In genomic region chr1:231023150-231023549, GRCh38 we compare ENCODE assay signal across 28 cellular contexts.
"Had no signal": no experiment of that assay in that cellular context is flagged by ENCODE, and none has a peak within 500 bp of the region (broad histone marks: within the 10 kb centered on the region; RNA-seq: fewer than 3 reads in every experiment).

No MANE protein-coding gene starts in this region.

- H3K27ac Mint-ChIP-seq: activated CD4-positive, alpha-beta memory T cell treated with anti-CD3 and anti-CD28 coated beads, Interleukin-2, amount 10 ng/mL, durations not matched to agents 7 days and 5 days; activated CD4-positive, alpha-beta T cell treated with anti-CD3 and anti-CD28 coated beads, Interleukin-2, amount 10 ng/mL, durations not matched to agents 7 days and 5 days; activated naive CD4-positive, alpha-beta T cell treated with anti-CD3 and anti-CD28 coated beads for 36 hours; activated naive CD4-positive, alpha-beta T cell treated with anti-CD3 and anti-CD28 coated beads, Interleukin-2, amount 50 U/mL, for 24 hours; activated naive CD8-positive, alpha-beta T cell treated with anti-CD3 and anti-CD28 coated beads for 36 hours; activated naive CD8-positive, alpha-beta T cell treated with anti-CD3 and anti-CD28 coated beads, Interleukin-2, amount 50 U/mL, for 24 hours; activated T-cell treated with anti-CD3 and anti-CD28 coated beads, Interleukin-2, amount 50 U/mL, for 24 hours; activated T-cell treated with anti-CD3 and anti-CD28 coated beads, Interleukin-2, amount 50 U/mL, for 72 hours; dendritic cell treated with granulocyte-macrophage colony-stimulating factor and Interleukin-4, amounts not matched to agents 40 ng/mL and 50 ng/mL, for 4 days; WTC11 had no signal

- H3K4me3 Mint-ChIP-seq: activated CD4-positive, alpha-beta memory T cell treated with anti-CD3 and anti-CD28 coated beads, Interleukin-2, amount 10 ng/mL, durations not matched to agents 7 days and 5 days; activated CD4-positive, alpha-beta T cell treated with anti-CD3 and anti-CD28 coated beads, Interleukin-2, amount 10 ng/mL, durations not matched to agents 7 days and 5 days; activated naive CD4-positive, alpha-beta T cell treated with anti-CD3 and anti-CD28 coated beads for 36 hours; activated naive CD4-positive, alpha-beta T cell treated with anti-CD3 and anti-CD28 coated beads, Interleukin-2, amount 50 U/mL, for 24 hours; activated naive CD8-positive, alpha-beta T cell treated with anti-CD3 and anti-CD28 coated beads for 36 hours; activated naive CD8-positive, alpha-beta T cell treated with anti-CD3 and anti-CD28 coated beads, Interleukin-2, amount 50 U/mL, for 24 hours; activated T-cell treated with anti-CD3 and anti-CD28 coated beads, Interleukin-2, amount 50 U/mL, for 24 hours; activated T-cell treated with anti-CD3 and anti-CD28 coated beads, Interleukin-2, amount 50 U/mL, for 72 hours; dendritic cell treated with granulocyte-macrophage colony-stimulating factor and Interleukin-4, amounts not matched to agents 40 ng/mL and 50 ng/mL, for 4 days; WTC11 had no signal

- H3K4me3 ChIP-seq: adrenal gland, body of pancreas, cardiac muscle cell, coronary artery, dorsolateral prefrontal cortex had no signal

- H3K27ac ChIP-seq: adrenal gland, body of pancreas, cardiac muscle cell, coronary artery, dorsolateral prefrontal cortex, epithelial cell of prostate had no signal

- H3K27me3 Mint-ChIP-seq: activated CD4-positive, alpha-beta memory T cell treated with anti-CD3 and anti-CD28 coated beads, Interleukin-2, amount 10 ng/mL, durations not matched to agents 7 days and 5 days; activated CD4-positive, alpha-beta T cell treated with anti-CD3 and anti-CD28 coated beads, Interleukin-2, amount 10 ng/mL, durations not matched to agents 7 days and 5 days; activated naive CD4-positive, alpha-beta T cell treated with anti-CD3 and anti-CD28 coated beads, Interleukin-2, amount 50 U/mL, for 24 hours; activated naive CD8-positive, alpha-beta T cell treated with anti-CD3 and anti-CD28 coated beads for 36 hours; activated naive CD8-positive, alpha-beta T cell treated with anti-CD3 and anti-CD28 coated beads, Interleukin-2, amount 50 U/mL, for 24 hours; activated T-cell treated with anti-CD3 and anti-CD28 coated beads, Interleukin-2, amount 50 U/mL, for 24 hours had no signal

- H3K27me3 ChIP-seq: adrenal gland, body of pancreas, cardiac muscle cell, dorsolateral prefrontal cortex had no signal

- H3K9me3 ChIP-seq: adrenal gland, body of pancreas had no signal

- H3K9me3 Mint-ChIP-seq: activated CD4-positive, alpha-beta memory T cell treated with anti-CD3 and anti-CD28 coated beads, Interleukin-2, amount 10 ng/mL, durations not matched to agents 7 days and 5 days; activated CD4-positive, alpha-beta T cell treated with anti-CD3 and anti-CD28 coated beads, Interleukin-2, amount 10 ng/mL, durations not matched to agents 7 days and 5 days; activated naive CD4-positive, alpha-beta T cell treated with anti-CD3 and anti-CD28 coated beads for 36 hours; activated naive CD4-positive, alpha-beta T cell treated with anti-CD3 and anti-CD28 coated beads, Interleukin-2, amount 50 U/mL, for 24 hours; activated naive CD8-positive, alpha-beta T cell treated with anti-CD3 and anti-CD28 coated beads for 36 hours; activated naive CD8-positive, alpha-beta T cell treated with anti-CD3 and anti-CD28 coated beads, Interleukin-2, amount 50 U/mL, for 24 hours; activated T-cell treated with anti-CD3 and anti-CD28 coated beads, Interleukin-2, amount 50 U/mL, for 24 hours; activated T-cell treated with anti-CD3 and anti-CD28 coated beads, Interleukin-2, amount 50 U/mL, for 72 hours; dendritic cell treated with granulocyte-macrophage colony-stimulating factor and Interleukin-4, amounts not matched to agents 40 ng/mL and 50 ng/mL, for 4 days; WTC11 had no signal

- H3K4me1 ChIP-seq: adrenal gland had no signal

- DNase-seq: activated CD4-positive, alpha-beta memory T cell treated with anti-CD3 and anti-CD28 coated beads, Interleukin-2, amount 10 ng/mL, durations not matched to agents 7 days and 5 days; activated CD4-positive, alpha-beta T cell treated with anti-CD3 and anti-CD28 coated beads for 1 hour; activated CD4-positive, alpha-beta T cell treated with anti-CD3 and anti-CD28 coated beads for 4 hours; activated CD4-positive, alpha-beta T cell treated with anti-CD3 and anti-CD28 coated beads, Interleukin-2, amount 10 ng/mL, durations not matched to agents 7 days and 5 days; activated CD4-positive, alpha-beta T cell treated with anti-CD3 and anti-CD28 coated beads, Interleukin-2, amount 50 U/mL, for 4 hours; activated CD8-positive, alpha-beta memory T cell treated with anti-CD3 and anti-CD28 coated beads, Interleukin-2, amount 50 U/mL, for 48 hours; activated naive CD4-positive, alpha-beta T cell treated with anti-CD3 and anti-CD28 coated beads for 36 hours; activated naive CD8-positive, alpha-beta T cell treated with anti-CD3 and anti-CD28 coated beads for 36 hours; activated naive CD8-positive, alpha-beta T cell treated with anti-CD3 and anti-CD28 coated beads, Interleukin-2, amount 50 U/mL, for 24 hours; activated T-cell treated with anti-CD3 and anti-CD28 coated beads for 4 hours; activated T-cell treated with anti-CD3 and anti-CD28 coated beads, Interleukin-2, amount 50 U/mL, for 24 hours; activated T-cell treated with anti-CD3 and anti-CD28 coated beads, Interleukin-2, amount 50 U/mL, for 72 hours; adrenal gland; amygdala; aorta; body of pancreas; central memory CD4-positive, alpha-beta T cell; dorsolateral prefrontal cortex; effector memory CD4-positive, alpha-beta T cell; foreskin fibroblast; head of caudate nucleus; T-helper 2 cell had no signal

- ATAC-seq: activated naive CD8-positive, alpha-beta T cell treated with anti-CD3 and anti-CD28 coated beads, Interleukin-2, amount 50 U/mL, for 24 hours; activated T-cell treated with anti-CD3 and anti-CD28 coated beads, Interleukin-2, amount 50 U/mL, for 72 hours; body of pancreas; WTC11 had no signal

- H3K36me3 Mint-ChIP-seq: WTC11 had no signal

- H3K36me3 ChIP-seq: adrenal gland, cardiac muscle cell had no signal
